ENCODE assay signal across 26 cellular contexts in the genomic region with DNA sequence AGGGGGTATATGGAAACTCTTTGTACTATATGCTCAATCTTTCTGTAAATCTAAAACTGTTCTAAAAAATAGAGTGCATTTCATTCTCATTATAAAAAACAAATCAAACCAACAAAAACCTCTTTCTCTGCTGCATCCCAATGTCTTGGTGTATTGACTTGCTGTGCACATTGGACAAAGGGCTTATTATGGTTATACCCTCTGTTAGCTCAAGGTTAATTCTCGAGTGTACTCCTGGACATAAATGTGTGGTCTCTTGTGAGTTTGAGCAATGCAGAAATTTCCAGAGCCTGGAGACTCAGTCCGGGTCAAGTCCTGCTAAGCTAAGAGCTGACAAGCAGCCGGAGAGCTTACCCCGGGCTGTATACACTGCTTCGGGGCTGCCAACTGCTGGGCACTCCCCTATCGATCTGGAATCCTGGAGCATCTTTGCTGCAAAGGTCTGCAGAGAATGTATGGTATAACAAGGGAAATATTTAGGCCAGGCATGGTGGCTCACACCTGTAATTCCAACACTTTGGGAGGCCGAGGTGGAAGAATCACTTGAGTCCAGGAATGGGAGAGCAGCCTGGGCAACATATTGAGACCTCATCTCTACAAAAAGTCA.
"Had no signal": no experiment of that assay in that cellular context is flagged by ENCODE, and none has a peak within 500 bp of the region (broad histone marks: within the 10 kb centered on the region; RNA-seq: fewer than 3 reads in every experiment).

No MANE protein-coding gene starts in this region.

- H3K27ac ChIP-seq: adrenal gland, SK-N-MC had no signal

- H3K36me3 ChIP-seq: adrenal gland had no signal

- H3K4me3 Mint-ChIP-seq: activated B cell treated with CpG ODN at 0.5 μM for 24 hours; activated CD4-positive, alpha-beta T cell treated with anti-CD3 and anti-CD28 coated beads, Interleukin-2, amount 10 ng/mL, durations not matched to agents 24 days and 14 days; activated naive CD8-positive, alpha-beta T cell treated with anti-CD3 and anti-CD28 coated beads, Interleukin-2, amount 10 ng/mL, durations not matched to agents 7 days and 5 days; T-cell had no signal

- H3K27me3 ChIP-seq: adrenal gland had no signal

- H3K4me1 Mint-ChIP-seq: activated B cell treated with CpG ODN at 0.5 μM for 24 hours; activated CD4-positive, alpha-beta T cell treated with anti-CD3 and anti-CD28 coated beads, Interleukin-2, amount 10 ng/mL, durations not matched to agents 24 days and 14 days; activated naive CD8-positive, alpha-beta T cell treated with anti-CD3 and anti-CD28 coated beads, Interleukin-2, amount 10 ng/mL, durations not matched to agents 7 days and 5 days; T-cell had no signal

- ATAC-seq: T-cell had no signal

- H3K4me3 ChIP-seq: adrenal gland, SK-N-MC had no signal

- H3K4me1 ChIP-seq: adrenal gland had no signal

- H3K27ac Mint-ChIP-seq: activated B cell treated with CpG ODN at 0.5 μM for 24 hours; activated CD4-positive, alpha-beta T cell treated with anti-CD3 and anti-CD28 coated beads, Interleukin-2, amount 10 ng/mL, durations not matched to agents 24 days and 14 days; activated naive CD8-positive, alpha-beta T cell treated with anti-CD3 and anti-CD28 coated beads, Interleukin-2, amount 10 ng/mL, durations not matched to agents 7 days and 5 days; T-cell had no signal

- DNase-seq: activated B cell treated with CpG ODN at 0.5 μM for 24 hours; activated CD4-positive, alpha-beta T cell treated with anti-CD3 and anti-CD28 coated beads for 1 hour; activated CD4-positive, alpha-beta T cell treated with anti-CD3 and anti-CD28 coated beads, Interleukin-2, amount 10 ng/mL, durations not matched to agents 24 days and 14 days; activated CD4-positive, alpha-beta T cell treated with anti-CD3 and anti-CD28 coated beads, Interleukin-2, amount 50 U/mL, for 48 hours; activated CD8-positive, alpha-beta memory T cell treated with anti-CD3 and anti-CD28 coated beads, Interleukin-2, amount 50 U/mL, for 48 hours; activated naive CD4-positive, alpha-beta T cell treated with anti-CD3 and anti-CD28 coated beads, Interleukin-2, amount 50 U/mL, for 16 hours; activated naive CD8-positive, alpha-beta T cell treated with anti-CD3 and anti-CD28 coated beads, Interleukin-2, amount 10 ng/mL, durations not matched to agents 7 days and 5 days; activated T-cell treated with anti-CD3 and anti-CD28 coated beads, Interleukin-2, amount 50 U/mL, for 1 hour; adrenal gland; anterior cingulate cortex; IMR-90; Kasumi-1; KBM-7; NCI-H1105 treated with DMSO at 0.1 percent for 48 hours; NCI-H146; NCI-H187 treated with DMSO at 0.1 percent for 48 hours; NCI-H2081 treated with DMSO at 0.1 percent for 48 hours; NCI-H2227 treated with DMSO at 0.1 percent for 48 hours; NCI-H446 treated with DMSO at 0.1 percent for 48 hours; NCI-H524 treated with DMSO at 0.1 percent for 48 hours; NCI-H774; SIG-M5; T-cell; T-helper 2 cell; T1000 had no signal

- H3K36me3 Mint-ChIP-seq: activated naive CD8-positive, alpha-beta T cell treated with anti-CD3 and anti-CD28 coated beads, Interleukin-2, amount 10 ng/mL, durations not matched to agents 7 days and 5 days had no signal
